Comparison of ENCODE assay signal across 22 cellular contexts in the genomic region with DNA sequence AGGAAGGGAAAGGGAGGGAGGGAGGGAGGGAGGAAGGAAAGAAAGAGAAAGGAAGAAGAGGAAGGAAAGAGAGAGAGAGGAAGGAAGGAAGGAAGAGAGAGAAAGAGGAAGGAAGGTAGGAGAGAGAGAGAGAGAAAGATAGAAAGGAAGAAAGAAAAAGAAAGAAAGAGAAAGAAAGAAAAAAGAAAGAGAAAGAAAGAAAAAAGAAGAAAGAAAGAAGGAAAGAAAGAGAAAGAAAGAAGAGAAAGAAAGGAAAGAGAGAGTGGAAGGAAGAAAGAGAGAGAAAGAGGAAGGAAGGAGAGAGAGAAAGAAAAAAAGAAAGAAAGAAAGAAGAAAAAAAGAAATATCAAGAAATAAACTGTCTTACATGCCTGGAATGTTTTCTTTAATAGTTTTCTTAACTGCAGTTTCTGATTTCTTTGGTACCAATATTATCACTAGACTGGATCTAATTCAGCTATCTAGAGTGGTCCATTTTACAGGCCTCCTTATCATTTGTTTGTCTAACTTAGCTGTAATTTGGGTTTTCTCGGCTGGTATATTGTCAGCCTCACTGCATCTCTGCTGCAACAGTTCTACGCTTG.
"Had no signal": no experiment of that assay in that cellular context is flagged by ENCODE, and none has a peak within 500 bp of the region (broad histone marks: within the 10 kb centered on the region; RNA-seq: fewer than 3 reads in every experiment).

No MANE protein-coding gene starts in this region.

- H3K9ac ChIP-seq: SK-N-SH had no signal

- DNase-seq: Karpas-422, KG1, MG63, NCI-H1092, NCI-H1105 treated with DMSO at 0.1 percent for 48 hours, NCI-H1417 treated with DMSO at 0.1 percent for 48 hours, NCI-H146, NCI-H1694 treated with DMSO at 0.1 percent for 48 hours, NCI-H1930, NCI-H2081, NCI-H2107, NCI-H2227 treated with DMSO at 0.1 percent for 48 hours, NCI-H446, NCI-H510A, NCI-H524 treated with DMSO at 0.1 percent for 48 hours, NCI-H69, NCI-H774, Right ventricle myocardium superior, RPMI8226, SK-N-SH, SW 1271 had no signal

- H3K4me3 ChIP-seq: MG63 had no signal

- H3K36me3 ChIP-seq: MG63 had no signal

- H3K4me2 ChIP-seq: SK-N-SH had no signal

- FAIRE-seq: RCC 7860 had no signal

- H3K27me3 ChIP-seq: MG63 had no signal
